8 cellular contexts compared by ENCODE assay signal in genomic region chr2:8837795-8838140, GRCh38. TPM values are rescaled to one million over a fixed set of nuclear protein-coding genes. Genes with fewer than 3 reads are reported as not detected.
DNase-seq lines count a peak whose midpoint lies in the region; FAIRE-seq and TF ChIP-seq lines count a peak whose summit lies in the region.

No MANE protein-coding gene starts in this region.

- peak overlapping the region in 1 of 3 donors; percentile 99 for H3K27ac Mint-ChIP-seq in IgD-negative memory B cell

- H3K56ac ChIP-seq in H1 (replicated peaks; ENCODE audit: insufficient read length, low read depth, low read length), result no peak overlapping the region

- TF ChIP-seq POLR2A in H1 (IDR thresholded peaks at IDR 0.05; ENCODE audit: control extremely low read depth in 1 of 2, low read depth in 2 of 2, low read length in 2 of 2), result peak in 1 of 2 experiments; percentile 2; a peak in 1 of 3 replicates
- no peak for TF ChIP-seq POLR2A in ovary (IDR thresholded peaks at IDR 0.05)

- H3K4me3 ChIP-seq in DOHH2 (ENCODE audit: low read length) (peak overlapping the region; percentile 96), H1 (ENCODE audit: extremely low read depth in 1 of 4, insufficient read depth in 2 of 4, low read depth in 3 of 4, low read length in 4 of 4) (peak overlapping the region; percentile 10 to 95 (median 18); a peak in 7 of 8 replicates), ovary (peak overlapping the region; percentile 98)

- H4K8ac ChIP-seq in H1 (ENCODE audit: extremely low read depth, insufficient read depth, low read length), result no peak overlapping the region

- CTCF ChIA-PET in H1 (lab: Charles Lee; ENCODE audit: partially characterized antibody), result interaction anchor here (1.2 kb wide), 1 partner anchor 301 kb away, joined by 3 read pairs; no protein-coding TSS in a partner anchor

- no peaks in the 10 kb centered on the region for H3K27me3 Mint-ChIP-seq in IgD-negative memory B cell

- H3K79me2 ChIP-seq in DOHH2 (ENCODE audit: control insufficient read depth, low read length) (peaks cover 42% of the 10 kb centered on the region), H1 (ENCODE audit: control insufficient read depth in 1 of 2, insufficient read depth in 2 of 2, low read length in 2 of 2) (peaks cover 0 to 14% of the 10 kb centered on the region in 2 experiments; a peak in 2 of 4 replicates)

- no peak overlapping the region for H2BK12ac ChIP-seq in H1 (ENCODE audit: low read depth, low read length)

- POLR2A ChIA-PET in H1 (lab: Charles Lee; ENCODE audit: partially characterized antibody), result no interaction called here

- H2BK20ac ChIP-seq in H1 (ENCODE audit: low read length), result no peak overlapping the region

- no peaks in the 10 kb centered on the region for H4K20me1 ChIP-seq in DOHH2 (ENCODE audit: control insufficient read depth, insufficient read depth, low read depth, low read length)
- no peaks in the 10 kb centered on the region for H4K20me1 ChIP-seq in H1 (replicated peaks in 1 of 2; ENCODE audit: control insufficient read depth in 1 of 2, insufficient read depth in 2 of 2, low read length in 2 of 2)

- H3K4me1 Mint-ChIP-seq in IgD-negative memory B cell, result peaks cover 17 to 33% (median 18%) of the 10 kb centered on the region in 3 donors

- H3K9me2 ChIP-seq in DOHH2 (replicated peaks; ENCODE audit: control insufficient read depth, low read length), result no peaks in the 10 kb centered on the region

- no peak overlapping the region for H3K4ac ChIP-seq in H1 (replicated peaks; ENCODE audit: insufficient read length, low read depth, low read length)

- intact Hi-C loops in ovary (cut with DNase I), result no loop called here

- H3K79me1 ChIP-seq in H1 (ENCODE audit: low read depth, low read length), result peaks cover 3% of the 10 kb centered on the region

- in situ Hi-C loops in G401 (cut with HindIII; ENCODE audit: low sequenced_read_pairs), result no loop called here

- H3K36me3 ChIP-seq in DOHH2 (ENCODE audit: control insufficient read depth, low read length), result peaks cover 7% of the 10 kb centered on the region; the same call in 1 of the 2 replicates
- H3K36me3 ChIP-seq in H1 (ENCODE audit: control insufficient read depth in 2 of 4, insufficient read depth in 4 of 4, low read length in 3 of 4), result no peaks in the 10 kb centered on the region
- H3K36me3 ChIP-seq in ovary, result no peaks in the 10 kb centered on the region

- no peaks in the 10 kb centered on the region for H3K23me2 ChIP-seq in H1 (ENCODE audit: low read depth, low read length)

- no peak overlapping the region for H4K91ac ChIP-seq in H1 (replicated peaks; ENCODE audit: insufficient read length, low read length)

- H3K9ac ChIP-seq in H1 (replicated peaks in 1 of 4; ENCODE audit: extremely low read depth in 1 of 4, low read depth in 3 of 4, low read length in 3 of 4), result no peak overlapping the region

- no peaks in the 10 kb centered on the region for H3F3A ChIP-seq in DOHH2 (ENCODE audit: control insufficient read depth, insufficient read depth)

- H3K4me2 ChIP-seq in DOHH2 (ENCODE audit: low read length) (peak overlapping the region; percentile 89), H1 (ENCODE audit: insufficient read depth in 1 of 2, low read depth in 2 of 2, low read length in 2 of 2) (peak overlapping the region; percentile 52 to 68)

- no peak overlapping the region for H3K27ac ChIP-seq in DOHH2 (ENCODE audit: low read depth, low read length)
- H3K27ac ChIP-seq in H1 (ENCODE audit: low read depth, low read length), result no peak overlapping the region
- peak overlapping the region in 1 of 2 donors; percentile 44 for H3K27ac ChIP-seq in ovary

- peaks cover 3% of the 10 kb centered on the region for H3K36me3 Mint-ChIP-seq in IgD-negative memory B cell

- no peak for FAIRE-seq in H1 (lab: Jason Lieb, UNC)

- TF ChIP-seq CTCF in DOHH2 (IDR thresholded peaks at IDR 0.05; ENCODE audit: low read depth, low read length, poor library complexity, severe bottlenecking), result no peak
- TF ChIP-seq CTCF in H1 (IDR thresholded peaks at IDR 0.05; ENCODE audit: control extremely low read depth in 1 of 3, insufficient read depth in 1 of 3, low read depth in 1 of 3, low read length in 3 of 3), result no peak
- no peak for TF ChIP-seq CTCF in ovary (IDR thresholded peaks at IDR 0.05)

- WGBS in H1 (ENCODE audit: extremely low coverage in 1 of 2, insufficient coverage in 1 of 2, insufficient read length in 1 of 2, insufficient replicate concordance in 2 of 2, low coverage in 1 of 2, low lambda C conversion rate in 2 of 2, missing lambda C conversion rate in 1 of 2), 2 experiments, result 74% methylated on average over 11 of the region's 11 CpGs; no CpG with 5 or more reads in 1 of the 2 experiments
- 54 to 66% (median 62%) methylated on average over 11 of the region's 11 CpGs for WGBS in ovary, 3 donors

- H3K27me3 ChIP-seq in DOHH2 (ENCODE audit: control insufficient read depth, low read length), result no peaks in the 10 kb centered on the region
- H3K27me3 ChIP-seq in H1 (replicated peaks in 1 of 4; ENCODE audit: control insufficient read depth in 3 of 4, extremely low read depth in 1 of 4, insufficient read depth in 3 of 4, low read length in 3 of 4), result no peaks in the 10 kb centered on the region
- H3K27me3 ChIP-seq in ovary, result no peaks in the 10 kb centered on the region

- TF ChIP-seq RAD21 in H1 (IDR thresholded peaks at IDR 0.05 in 1 of 2, conservative IDR thresholded peaks at IDR 0.05 in 1 of 2; ENCODE audit: low read depth in 2 of 2, low read length in 2 of 2), result no peak

- H3K18ac ChIP-seq in H1 (ENCODE audit: extremely low read depth, low read length), result peak overlapping the region; percentile 26; the same call in 1 of the 2 replicates

- H3K4me1 ChIP-seq in DOHH2 (ENCODE audit: control insufficient read depth, low read length) (peaks cover 14% of the 10 kb centered on the region), H1 (replicated peaks in 1 of 4; ENCODE audit: control insufficient read depth in 3 of 4, insufficient read depth in 4 of 4, low read length in 3 of 4) (peaks cover 0 to 2% (median 0%) of the 10 kb centered on the region in 4 experiments; a peak in 2 of 7 replicates), ovary (ENCODE audit: insufficient read depth) (peaks cover 19% of the 10 kb centered on the region)

- no peak overlapping the region for H3K14ac ChIP-seq in H1 (ENCODE audit: insufficient read length)

- H3K9me3 ChIP-seq in DOHH2 (ENCODE audit: control insufficient read depth, insufficient read depth, low read length), result no peaks in the 10 kb centered on the region
- no peaks in the 10 kb centered on the region for H3K9me3 ChIP-seq in H1 (ENCODE audit: insufficient read depth in 2 of 2, low read depth in 1 of 2, low read length in 1 of 2)
- H3K9me3 ChIP-seq in ovary, result no peaks in the 10 kb centered on the region

- H4K5ac ChIP-seq in H1 (ENCODE audit: insufficient read length, low read depth, low read length), result no peak overlapping the region

- DNase-seq in H1 (ENCODE audit: low read depth in 1 of 2, low spot score in 2 of 2) (peak in 1 of 2 experiments; percentile 57), ovary (peak in 1 of 5 donors; percentile 47), DMS153 (lab: John Stamatoyannopoulos, UW) (no peak), G401 (ENCODE audit: low spot score) (no peak), GM19238 (ENCODE audit: insufficient read length, low spot score) (no peak), NCI-H1436 (lab: John Stamatoyannopoulos, UW) (no peak)

- no peaks in the 10 kb centered on the region for H3K9me3 Mint-ChIP-seq in IgD-negative memory B cell

- peak overlapping the region; percentile 87 for H2AFZ ChIP-seq in H1 (ENCODE audit: low read length)

- H2BK15ac ChIP-seq in H1 (ENCODE audit: low read length), result 0 out of 2 replicates have a peak overlapping the region, but pooled peaks have one; percentile 6

- H3K4me3 Mint-ChIP-seq in IgD-negative memory B cell, result peak overlapping the region; percentile 89 to 100 (median 100)

- H3K23ac ChIP-seq in H1 (ENCODE audit: insufficient read length), result no peak overlapping the region

- H2BK120ac ChIP-seq in H1 (replicated peaks; ENCODE audit: low read depth, low read length), result no peak overlapping the region

- no peak overlapping the region for H2BK5ac ChIP-seq in H1 (ENCODE audit: low read depth, low read length)

- TF ChIP-seq EP300 in H1 (IDR thresholded peaks at IDR 0.05; ENCODE audit: borderline replicate concordance in 1 of 2, low read depth in 2 of 2, low read length in 2 of 2) (no peak), ovary (IDR thresholded peaks at IDR 0.05) (no peak)

- H2AK5ac ChIP-seq in H1 (ENCODE audit: low read depth, low read length), result no peak overlapping the region

TF ChIP-seq in H1, 55 proteins besides CTCF, POLR2A, EP300 and RAD21:
- TF ChIP-seq SUZ12 (IDR thresholded peaks at IDR 0.05; ENCODE audit: low read length), result no peak
- TF ChIP-seq TEAD4 (IDR thresholded peaks at IDR 0.05; ENCODE audit: low read depth, low read length), result peak; percentile 72

RNA-seq across cellular contexts. Expression of gene KIDINS220, which starts 0.4 kb away (rescaled TPM):
- 17.6 TPM for polyA plus RNA-seq in IgD-negative memory B cell
- 26.7 and 27.1 TPM in 2 replicates for total RNA-seq in H1 (2021; fragmentation: NEBNext Ultra II Directional; extraction: Animal tissue kit (Norgen Biotek cat#: 25700))
- 21.2 and 29.8 TPM in 2 replicates for polyA plus RNA-seq in H1 (2011; rRNA removed)
- polyA plus RNA-seq in H1 (2011; cell fraction: cytosol; rRNA removed), result 18.1 TPM
- polyA plus RNA-seq in H1 (2011; cell fraction: nucleus; rRNA removed), result 47.4 TPM
- 13.9 to 23.3 TPM (median 18.8 TPM) in 4 replicates for polyA plus RNA-seq in H1 (2012, experiment 1 of 2)
- 0.87 TPM for polyA plus RNA-seq in H1 (2012, experiment 2 of 2)
- polyA plus RNA-seq in H1 (2013, experiment 1 of 2), result 25.3 TPM
- 27.4 TPM for polyA plus RNA-seq in H1 (2013, experiment 2 of 2)
- polyA minus RNA-seq in H1 (2011; rRNA and poly(A)+ RNA removed), result 64.8 and 75.2 TPM in 2 replicates
- polyA minus RNA-seq in H1 (2011; cell fraction: cytosol; rRNA and poly(A)+ RNA removed), result 23.4 TPM
- polyA minus RNA-seq in H1 (2011; cell fraction: nucleus; rRNA and poly(A)+ RNA removed), result 74.7 TPM
- 10 to 100 TPM; 58.7 to 96.9 (median 68.4) TPM for total RNA-seq in ovary
- 10 to 100 TPM; 33.8 to 57.6 TPM for polyA plus RNA-seq in ovary
- 95.3 and 166 TPM in 2 replicates for total RNA-seq in G401 (2014; rRNA removed; shearing (Covaris generic))

Comparison
In these comparisons a context has a peak if more than half of its experiments do, and no peak if none do; other contexts are left out.
1. H3K4me3 ChIP-seq: peak in every context shown above with its lines; median percentile 98 in ovary; 96 in DOHH2; 18 in H1.